ENCODE assay signal across 8 cellular contexts in the genomic region with DNA sequence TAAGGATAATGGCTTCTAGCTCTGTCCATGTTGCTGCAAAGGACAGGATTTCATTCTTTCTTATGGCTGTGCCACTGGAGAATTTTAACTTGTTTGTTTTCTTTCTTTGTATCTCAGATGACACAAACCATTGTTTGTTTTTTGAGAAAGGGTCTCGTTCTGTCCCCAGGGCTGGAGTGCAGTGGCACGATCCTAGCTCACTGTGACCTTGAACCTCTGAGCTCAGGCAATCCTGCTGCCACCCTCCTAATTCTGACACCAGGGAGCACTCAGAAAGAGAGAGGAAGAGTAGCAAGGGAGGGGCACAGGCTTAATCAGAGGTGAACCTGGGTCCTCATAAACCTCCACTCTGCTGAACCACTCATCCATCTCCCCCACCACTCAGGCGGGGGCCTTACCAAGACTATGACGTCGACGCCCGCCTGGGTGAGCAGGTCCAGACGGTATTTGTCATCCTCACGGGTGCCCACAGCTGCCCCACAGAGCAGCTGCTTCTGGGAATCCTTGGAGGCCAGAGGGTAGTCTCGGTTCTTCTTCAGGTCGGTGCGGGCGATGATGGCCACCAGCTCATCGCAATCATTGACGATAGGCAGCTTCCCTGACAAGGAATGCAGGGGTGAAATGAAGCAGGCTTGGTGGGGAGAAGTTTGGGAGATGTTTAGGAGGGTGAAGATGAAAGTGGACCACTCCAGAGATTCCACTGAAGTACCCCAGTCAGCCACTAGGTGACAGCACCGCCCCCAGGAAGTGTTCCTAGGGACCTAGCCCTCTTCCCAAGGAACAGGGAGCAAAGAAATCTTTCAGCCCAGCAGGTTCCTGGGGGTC. TPM values are rescaled to one million over a fixed set of nuclear protein-coding genes. Genes with fewer than 3 reads are reported as not detected.
DNase-seq lines count a peak whose midpoint lies in the region; ATAC-seq, FAIRE-seq and TF ChIP-seq lines count a peak whose summit lies in the region.

No MANE protein-coding gene starts in this region.

- H3K4me2 ChIP-seq in OCI-LY7 (ENCODE audit: low read length) (no peak overlapping the region), K562 (ENCODE audit: insufficient read depth, low read length) (no peak overlapping the region)

- CTCF ChIA-PET in OCI-LY7 (lab: Charles Lee; ENCODE audit: unreplicated experiment): interaction anchor here (1.1 kb wide), 1 partner anchor 63 kb away, joined by 3 read pairs; no protein-coding TSS in a partner anchor
- CTCF ChIA-PET in K562 (lab: Yijun Ruan, JAX; ENCODE audit: low intra/inter-chr PET ratio): interaction anchor here (0.7 to 8.2 kb wide), 4 partner anchors 15 to 63 kb away, joined by 3 to 134 read pairs (median 9); no protein-coding TSS in a partner anchor

- H3K4me3 ChIP-seq in OCI-LY7 (ENCODE audit: low read depth, low read length, poor library complexity, severe bottlenecking) (no peak overlapping the region), K562 (no peak overlapping the region)

- H2AFZ ChIP-seq in OCI-LY7 (ENCODE audit: low read length): no peak overlapping the region
- H2AFZ ChIP-seq in K562 (ENCODE audit: low read depth, low read length): no peak overlapping the region

- TF ChIP-seq RAD21 in K562 (CRISPR knock-in tag; conservative IDR thresholded peaks at IDR 0.05 in 1 of 2, IDR thresholded peaks at IDR 0.05 in 1 of 2): peak; percentile 93 to 98

- H3K4me1 ChIP-seq in OCI-LY7 (ENCODE audit: insufficient read depth, low read length, poor library complexity, severe bottlenecking) (no peaks in the 10 kb centered on the region), K562 (replicated peaks in 1 of 2; ENCODE audit: control insufficient read depth in 2 of 2, insufficient read depth in 2 of 2, low read length in 2 of 2) (peaks cover 0 to 12% of the 10 kb centered on the region in 2 experiments; a peak in 2 of 5 replicates)

- FAIRE-seq in K562 (lab: Jason Lieb, UNC): peak; percentile 91

- peak; percentile 56 for ATAC-seq in GM19035 (IDR thresholded peaks at IDR 0.05; ENCODE audit: unreplicated experiment)
- ATAC-seq in K562: peak; percentile 86
- no peak for ATAC-seq in HG02610 (IDR thresholded peaks at IDR 0.05; ENCODE audit: unreplicated experiment)

- no peaks in the 10 kb centered on the region for H3K9me3 Mint-ChIP-seq in immature natural killer cell
- H3K9me3 Mint-ChIP-seq in activated T-helper 2 cell treated with anti-CD3 and anti-CD28 coated beads, Interferon-gamma antibody, Interleukin-2, Interleukin-4, amounts not matched to agents 10 μg/mL and 5 μg/mL and 100 μg/mL, durations not matched to agents 14 hours and 24 hours and 36 hours: no peaks in the 10 kb centered on the region

- no peaks in the 10 kb centered on the region for H3K9me3 ChIP-seq in OCI-LY7 (ENCODE audit: low read length)
- H3K9me3 ChIP-seq in K562 (replicated peaks; ENCODE audit: control insufficient read depth, insufficient read depth, low read depth, low read length): no peaks in the 10 kb centered on the region

- H3K9me2 ChIP-seq in OCI-LY7 (ENCODE audit: insufficient read depth, low read length): no peaks in the 10 kb centered on the region

- TF ChIP-seq POLR2A in K562 (conservative IDR thresholded peaks at IDR 0.05): 0 out of 2 replicates have a peak, but pooled peaks have one; percentile 19

- no peaks in the 10 kb centered on the region for H4K20me1 ChIP-seq in OCI-LY7 (ENCODE audit: insufficient read depth, low read length)
- H4K20me1 ChIP-seq in K562 (replicated peaks; ENCODE audit: control insufficient read depth, insufficient read depth, low read length): peaks cover 5% of the 10 kb centered on the region; the same call in 1 of the 2 replicates

- H3K27me3 Mint-ChIP-seq in immature natural killer cell (ENCODE audit: low read depth in 3 of 3): peaks cover 2 to 4% (median 2%) of the 10 kb centered on the region in 3 donors
- H3K27me3 Mint-ChIP-seq in activated T-helper 2 cell treated with anti-CD3 and anti-CD28 coated beads, Interferon-gamma antibody, Interleukin-2, Interleukin-4, amounts not matched to agents 10 μg/mL and 5 μg/mL and 100 μg/mL, durations not matched to agents 14 hours and 24 hours and 36 hours (ENCODE audit: low read depth): no peaks in the 10 kb centered on the region

- H3K27me3 ChIP-seq in K562 (ENCODE audit: control insufficient read depth in 2 of 2, insufficient read depth in 2 of 2, low read length in 2 of 2): no peaks in the 10 kb centered on the region

- H3K4me3 Mint-ChIP-seq in immature natural killer cell: no peak overlapping the region
- H3K4me3 Mint-ChIP-seq in activated T-helper 2 cell treated with anti-CD3 and anti-CD28 coated beads, Interferon-gamma antibody, Interleukin-2, Interleukin-4, amounts not matched to agents 10 μg/mL and 5 μg/mL and 100 μg/mL, durations not matched to agents 14 hours and 24 hours and 36 hours (ENCODE audit: low read depth): no peak overlapping the region

- peaks cover 14 to 46% (median 18%) of the 10 kb centered on the region in 3 donors for H3K36me3 Mint-ChIP-seq in immature natural killer cell
- peaks cover 52% of the 10 kb centered on the region for H3K36me3 Mint-ChIP-seq in activated T-helper 2 cell treated with anti-CD3 and anti-CD28 coated beads, Interferon-gamma antibody, Interleukin-2, Interleukin-4, amounts not matched to agents 10 μg/mL and 5 μg/mL and 100 μg/mL, durations not matched to agents 14 hours and 24 hours and 36 hours (ENCODE audit: low read depth)

- DNase-seq in CD1c-positive myeloid dendritic cell (ENCODE audit: extremely low spot score) (peak; percentile 61), OCI-LY7 (ENCODE audit: low spot score) (peak; percentile 24), K562 (ENCODE audit: extremely low read depth in 1 of 4, low spot score in 3 of 4) (peak; percentile 73 to 79 (median 75)), immature natural killer cell (peak in 2 of 3 donors; percentile 28 to 31)
- DNase-seq in stimulated activated CD4-positive, alpha-beta T cell treated with anti-CD3 and anti-CD28 coated beads, Interleukin-4, amount 100 ng/mL, for 24 hours: peak; percentile 44
- no peak for DNase-seq in activated T-helper 2 cell treated with anti-CD3 and anti-CD28 coated beads, Interferon-gamma antibody, Interleukin-2, Interleukin-4, amounts not matched to agents 10 μg/mL and 5 μg/mL and 100 μg/mL, durations not matched to agents 14 hours and 24 hours and 36 hours (ENCODE audit: low spot score)

- no peak overlapping the region for H3K27ac ChIP-seq in OCI-LY7 (ENCODE audit: low read depth, low read length, poor library complexity, severe bottlenecking)
- H3K27ac ChIP-seq in K562 (ENCODE audit: extremely low read depth, low read depth, low read length): no peak overlapping the region

- intact Hi-C loops in OCI-LY7 (cut with micrococcal nuclease; ENCODE audit: unreplicated experiment) (loop anchor here (1.0 kb wide), 1 partner anchor 27 kb away; no protein-coding TSS in a partner anchor), K562 (cut with micrococcal nuclease) (loop anchor here (1.0 kb wide), 2 partner anchors 27 to 61 kb away; no protein-coding TSS in a partner anchor)
- intact Hi-C loops in activated T-helper 2 cell treated with anti-CD3 and anti-CD28 coated beads, Interferon-gamma antibody, Interleukin-2, Interleukin-4, amounts not matched to agents 10 μg/mL and 5 μg/mL and 100 μg/mL, durations not matched to agents 14 hours and 24 hours and 36 hours (cut with micrococcal nuclease): loop anchor here (1.0 kb wide), 1 partner anchor 27 kb away; no protein-coding TSS in a partner anchor

- peaks cover under 1 to 10% of the 10 kb centered on the region in 2 donors for H3K4me1 Mint-ChIP-seq in immature natural killer cell
- peaks cover 5% of the 10 kb centered on the region for H3K4me1 Mint-ChIP-seq in activated T-helper 2 cell treated with anti-CD3 and anti-CD28 coated beads, Interferon-gamma antibody, Interleukin-2, Interleukin-4, amounts not matched to agents 10 μg/mL and 5 μg/mL and 100 μg/mL, durations not matched to agents 14 hours and 24 hours and 36 hours (ENCODE audit: low read depth)

- no peaks in the 10 kb centered on the region for H3K79me2 ChIP-seq in OCI-LY7 (ENCODE audit: insufficient read depth, low read depth, low read length)
- H3K79me2 ChIP-seq in K562 (ENCODE audit: control insufficient read depth, insufficient read depth, low read length): no peaks in the 10 kb centered on the region; the same call in 1 of the 3 replicates

- peak; percentile 94 for TF ChIP-seq CTCF in OCI-LY7 (conservative IDR thresholded peaks at IDR 0.05; ENCODE audit: low read length)
- peak; percentile 95 to 99 (median 98) for TF ChIP-seq CTCF in K562 (IDR thresholded peaks at IDR 0.05 in 2 of 3, conservative IDR thresholded peaks at IDR 0.05 in 1 of 3; ENCODE audit: insufficient read depth in 2 of 3, low read depth in 1 of 3, low read length in 3 of 3)

- no peak overlapping the region; a peak in 1 of 4 replicates for H3K9ac ChIP-seq in K562 (ENCODE audit: insufficient read depth in 1 of 2, low read depth in 2 of 2, low read length in 2 of 2)

- no peaks in the 10 kb centered on the region for H3K9me1 ChIP-seq in K562 (ENCODE audit: control insufficient read depth, insufficient read depth, low read length)

- peaks cover 71% of the 10 kb centered on the region for H3K36me3 ChIP-seq in OCI-LY7 (ENCODE audit: insufficient read depth, low read length)
- peaks cover 94% of the 10 kb centered on the region for H3K36me3 ChIP-seq in K562 (ENCODE audit: control insufficient read depth, insufficient read depth, low read length)

- POLR2A ChIA-PET in OCI-LY7 (lab: Charles Lee) (interaction anchor here (0.7 kb wide), 1 partner anchor 17 kb away, joined by 4 read pairs; no protein-coding TSS in a partner anchor), K562 (lab: Yijun Ruan, JAX) (interaction anchor here (0.6 to 1.8 kb wide), 6 partner anchors 8 to 54 kb away, joined by 3 to 6 read pairs (median 4); a partner anchor contains a TSS)

- WGBS in K562 (ENCODE audit: insufficient coverage, low coverage, missing lambda C conversion rate): 53% methylated on average over 16 of the region's 16 CpGs

- 0 out of 2 replicates have a peak, but pooled peaks have one; percentile 13 for TF ChIP-seq EP300 in K562 (IDR thresholded peaks at IDR 0.05; ENCODE audit: low read length)

- H3K27ac Mint-ChIP-seq in immature natural killer cell: no peak overlapping the region
- H3K27ac Mint-ChIP-seq in activated T-helper 2 cell treated with anti-CD3 and anti-CD28 coated beads, Interferon-gamma antibody, Interleukin-2, Interleukin-4, amounts not matched to agents 10 μg/mL and 5 μg/mL and 100 μg/mL, durations not matched to agents 14 hours and 24 hours and 36 hours: no peak overlapping the region

- in situ Hi-C loops in K562 (cut with MboI): no loop called here

- no TSS peak for BruUV-seq in OCI-LY7 (replicated peaks; lab: Mats Ljungman, UMichigan)
- no TSS peak for BruUV-seq in K562 (replicated peaks; lab: Mats Ljungman, UMichigan)

RNA-seq across cellular contexts. Expression of a gene that starts 11.6 kb away (rescaled TPM):
- total RNA-seq in OCI-LY7 (2014; rRNA removed; shearing (Covaris generic)): 23.3 and 26.6 TPM in 2 replicates
- total RNA-seq in OCI-LY7 (2022) (50.5 and 51.3 TPM in 2 replicates), K562 (2014; rRNA removed) (86.8 and 118 TPM in 2 replicates), K562 (2014; rRNA removed; fragmentation: Illumina TruSeq; extraction: Trizol) (29.0 and 42.9 TPM in 2 replicates), K562 (2015; rRNA removed; fragmentation: Illumina TruSeq; extraction: Trizol) (60.6 and 64.3 TPM in 2 replicates), K562 (2021) (118 TPM in 2 replicates)
- 140 and 407 TPM in 2 replicates for total RNA-seq in K562 (2011; cell fraction: chromatin; rRNA removed; ENCODE audit: low replicate concordance)
- total RNA-seq in K562 (2011; cell fraction: nucleolus; rRNA removed): 199 and 212 TPM in 2 replicates
- 141 and 147 TPM in 2 replicates for total RNA-seq in K562 (2011; cell fraction: nucleoplasm; rRNA removed)
- polyA plus RNA-seq in K562 (2011; rRNA removed) (54.9 and 72.4 TPM in 2 replicates), K562 (2014; fragmentation: Illumina TruSeq; extraction: Trizol) (59.8 and 76.3 TPM in 2 replicates), K562 (2014; fragmentation: Nextera tagmentation; extraction: Ambion mirVana) (1 to 10 TPM in 1 of 2 experiments, under 1 TPM in 1; 0.80 to 2.1 TPM), K562 (2014; rRNA removed) (84.7 and 89.0 TPM in 2 replicates), immature natural killer cell (10 to 100 TPM; 39.0 to 66.0 (median 53.3) TPM)
- 54.0 and 156 TPM in 2 replicates for polyA plus RNA-seq in K562 (2011; cell fraction: cytosol; rRNA removed)
- polyA plus RNA-seq in K562 (2011; cell fraction: nucleus; rRNA removed): 208 and 316 TPM in 2 replicates
- polyA plus RNA-seq in K562 (2012): 79.3 and 81.1 TPM in 2 replicates
- 24.1 and 78.3 TPM in 2 replicates for polyA minus RNA-seq in K562 (2011; rRNA and poly(A)+ RNA removed)
- 48.6 and 69.1 TPM in 2 replicates for polyA minus RNA-seq in K562 (2011; cell fraction: cytosol; rRNA and poly(A)+ RNA removed)
- polyA minus RNA-seq in K562 (2011; cell fraction: nucleus; rRNA and poly(A)+ RNA removed): 81.0 and 88.0 TPM in 2 replicates
- 108 and 112 TPM in 2 replicates for total RNA-seq in activated T-helper 2 cell treated with anti-CD3 and anti-CD28 coated beads, Interferon-gamma antibody, Interleukin-2, Interleukin-4, amounts not matched to agents 10 μg/mL and 5 μg/mL and 100 μg/mL, durations not matched to agents 14 hours and 24 hours and 36 hours

RNA-seq across cellular contexts. Expression of a gene that starts 36.7 kb away (rescaled TPM):
- not detected in 2 replicates for total RNA-seq in OCI-LY7 (2014; rRNA removed; shearing (Covaris generic))
- total RNA-seq in OCI-LY7 (2022): not detected in 2 replicates
- 0.16 TPM in 1 of 2 replicates, not detected in the other for total RNA-seq in K562 (2011; cell fraction: chromatin; rRNA removed; ENCODE audit: low replicate concordance)
- total RNA-seq in K562 (2011; cell fraction: nucleolus; rRNA removed): not detected in 2 replicates
- total RNA-seq in K562 (2011; cell fraction: nucleoplasm; rRNA removed): not detected in 2 replicates
- total RNA-seq in K562 (2014; rRNA removed): 0.04 TPM in 1 of 2 replicates, not detected in the other
- not detected in 2 replicates for total RNA-seq in K562 (2014; rRNA removed; fragmentation: Illumina TruSeq; extraction: Trizol)
- total RNA-seq in K562 (2015; rRNA removed; fragmentation: Illumina TruSeq; extraction: Trizol): not detected in 2 replicates
- not detected in 2 replicates for total RNA-seq in K562 (2021)
- 0.09 TPM in 1 of 2 replicates, not detected in the other for polyA plus RNA-seq in K562 (2011; rRNA removed)
- polyA plus RNA-seq in K562 (2011; cell fraction: cytosol; rRNA removed): 0.09 and 0.19 TPM in 2 replicates
- 0.24 and 0.48 TPM in 2 replicates for polyA plus RNA-seq in K562 (2011; cell fraction: nucleus; rRNA removed)
- not detected in 2 replicates for polyA plus RNA-seq in K562 (2012)
- polyA plus RNA-seq in K562 (2014; fragmentation: Illumina TruSeq; extraction: Trizol): not detected in 2 replicates
- polyA plus RNA-seq in K562 (2014; fragmentation: Nextera tagmentation; extraction: Ambion mirVana): not detected
- not detected in 2 replicates for polyA plus RNA-seq in K562 (2014; rRNA removed)
- not detected in 2 replicates for polyA minus RNA-seq in K562 (2011; rRNA and poly(A)+ RNA removed)
- not detected in 2 replicates for polyA minus RNA-seq in K562 (2011; cell fraction: cytosol; rRNA and poly(A)+ RNA removed)
- polyA minus RNA-seq in K562 (2011; cell fraction: nucleus; rRNA and poly(A)+ RNA removed): not detected in 2 replicates
- under 1 TPM in 1 of 3 donors, not detected in 2; 0.08 TPM for polyA plus RNA-seq in immature natural killer cell
- 0.39 and 0.55 TPM in 2 replicates for total RNA-seq in activated T-helper 2 cell treated with anti-CD3 and anti-CD28 coated beads, Interferon-gamma antibody, Interleukin-2, Interleukin-4, amounts not matched to agents 10 μg/mL and 5 μg/mL and 100 μg/mL, durations not matched to agents 14 hours and 24 hours and 36 hours

RNA-seq across cellular contexts. Expression of a gene that starts 54.5 kb away (rescaled TPM):
- total RNA-seq in OCI-LY7 (2014; rRNA removed; shearing (Covaris generic)): 35.6 and 64.6 TPM in 2 replicates
- total RNA-seq in OCI-LY7 (2022): 70.0 and 70.8 TPM in 2 replicates
- total RNA-seq in K562 (2011; cell fraction: chromatin; rRNA removed; ENCODE audit: low replicate concordance): 118 and 308 TPM in 2 replicates
- total RNA-seq in K562 (2011; cell fraction: nucleolus; rRNA removed): 64.4 and 65.7 TPM in 2 replicates
- total RNA-seq in K562 (2011; cell fraction: nucleoplasm; rRNA removed): 89.0 and 98.2 TPM in 2 replicates
- total RNA-seq in K562 (2014; rRNA removed): 123 and 127 TPM in 2 replicates
- total RNA-seq in K562 (2014; rRNA removed; fragmentation: Illumina TruSeq; extraction: Trizol): 138 and 165 TPM in 2 replicates
- total RNA-seq in K562 (2015; rRNA removed; fragmentation: Illumina TruSeq; extraction: Trizol): 128 and 141 TPM in 2 replicates
- 146 and 157 TPM in 2 replicates for total RNA-seq in K562 (2021)
- 74.9 and 112 TPM in 2 replicates for polyA plus RNA-seq in K562 (2011; rRNA removed)
- polyA plus RNA-seq in K562 (2011; cell fraction: cytosol; rRNA removed): 24.3 and 28.4 TPM in 2 replicates
- 226 and 227 TPM in 2 replicates for polyA plus RNA-seq in K562 (2011; cell fraction: nucleus; rRNA removed)
- polyA plus RNA-seq in K562 (2012): 70.1 and 117 TPM in 2 replicates
- polyA plus RNA-seq in K562 (2014; fragmentation: Illumina TruSeq; extraction: Trizol): 133 and 148 TPM in 2 replicates
- 100 to 1,000 TPM in 1 of 2 experiments, 10 to 100 TPM in 1; 65.8 to 122 TPM for polyA plus RNA-seq in K562 (2014; fragmentation: Nextera tagmentation; extraction: Ambion mirVana)
- polyA plus RNA-seq in K562 (2014; rRNA removed): 139 and 213 TPM in 2 replicates
- polyA minus RNA-seq in K562 (2011; rRNA and poly(A)+ RNA removed): 67.2 and 67.5 TPM in 2 replicates
- 37.2 and 38.0 TPM in 2 replicates for polyA minus RNA-seq in K562 (2011; cell fraction: cytosol; rRNA and poly(A)+ RNA removed)
- polyA minus RNA-seq in K562 (2011; cell fraction: nucleus; rRNA and poly(A)+ RNA removed): 31.8 and 54.4 TPM in 2 replicates
- 10 to 100 TPM in 1 of 3 donors, 1 to 10 TPM in 2; 3.0 to 14.1 (median 7.5) TPM for polyA plus RNA-seq in immature natural killer cell
- total RNA-seq in activated T-helper 2 cell treated with anti-CD3 and anti-CD28 coated beads, Interferon-gamma antibody, Interleukin-2, Interleukin-4, amounts not matched to agents 10 μg/mL and 5 μg/mL and 100 μg/mL, durations not matched to agents 14 hours and 24 hours and 36 hours: 66.7 and 67.7 TPM in 2 replicates

RNA-seq across cellular contexts. Expression of a gene that starts 57.5 kb away (rescaled TPM):
- 23.7 and 33.9 TPM in 2 replicates for total RNA-seq in OCI-LY7 (2014; rRNA removed; shearing (Covaris generic))
- total RNA-seq in OCI-LY7 (2022): 19.4 and 22.4 TPM in 2 replicates
- total RNA-seq in K562 (2011; cell fraction: chromatin; rRNA removed; ENCODE audit: low replicate concordance): 42.5 and 74.9 TPM in 2 replicates
- total RNA-seq in K562 (2011; cell fraction: nucleolus; rRNA removed): 69.3 and 79.4 TPM in 2 replicates
- total RNA-seq in K562 (2011; cell fraction: nucleoplasm; rRNA removed): 70.7 and 78.6 TPM in 2 replicates
- 8.3 and 14.2 TPM in 2 replicates for total RNA-seq in K562 (2014; rRNA removed)
- 14.5 and 16.7 TPM in 2 replicates for total RNA-seq in K562 (2014; rRNA removed; fragmentation: Illumina TruSeq; extraction: Trizol)
- 23.0 and 23.5 TPM in 2 replicates for total RNA-seq in K562 (2015; rRNA removed; fragmentation: Illumina TruSeq; extraction: Trizol)
- 10.5 and 10.7 TPM in 2 replicates for total RNA-seq in K562 (2021)
- polyA plus RNA-seq in K562 (2011; rRNA removed): 71.8 and 102 TPM in 2 replicates
- 68.1 and 117 TPM in 2 replicates for polyA plus RNA-seq in K562 (2011; cell fraction: cytosol; rRNA removed)
- polyA plus RNA-seq in K562 (2011; cell fraction: nucleus; rRNA removed): 37.3 and 64.2 TPM in 2 replicates
- polyA plus RNA-seq in K562 (2012): 13.2 and 14.2 TPM in 2 replicates
- polyA plus RNA-seq in K562 (2014; fragmentation: Illumina TruSeq; extraction: Trizol): 18.9 and 26.0 TPM in 2 replicates
- polyA plus RNA-seq in K562 (2014; fragmentation: Nextera tagmentation; extraction: Ambion mirVana): 10 to 100 TPM; 28.6 to 40.5 TPM
- 16.4 and 25.5 TPM in 2 replicates for polyA plus RNA-seq in K562 (2014; rRNA removed)
- 29.9 and 51.9 TPM in 2 replicates for polyA minus RNA-seq in K562 (2011; rRNA and poly(A)+ RNA removed)
- polyA minus RNA-seq in K562 (2011; cell fraction: cytosol; rRNA and poly(A)+ RNA removed): 11.6 and 15.9 TPM in 2 replicates
- 19.5 and 63.9 TPM in 2 replicates for polyA minus RNA-seq in K562 (2011; cell fraction: nucleus; rRNA and poly(A)+ RNA removed)
- polyA plus RNA-seq in immature natural killer cell: 1 to 10 TPM; 5.7 to 6.5 (median 6.0) TPM
- 406 and 416 TPM in 2 replicates for total RNA-seq in activated T-helper 2 cell treated with anti-CD3 and anti-CD28 coated beads, Interferon-gamma antibody, Interleukin-2, Interleukin-4, amounts not matched to agents 10 μg/mL and 5 μg/mL and 100 μg/mL, durations not matched to agents 14 hours and 24 hours and 36 hours
